ENCODE assay signal across 27 cellular contexts in the genomic region with DNA sequence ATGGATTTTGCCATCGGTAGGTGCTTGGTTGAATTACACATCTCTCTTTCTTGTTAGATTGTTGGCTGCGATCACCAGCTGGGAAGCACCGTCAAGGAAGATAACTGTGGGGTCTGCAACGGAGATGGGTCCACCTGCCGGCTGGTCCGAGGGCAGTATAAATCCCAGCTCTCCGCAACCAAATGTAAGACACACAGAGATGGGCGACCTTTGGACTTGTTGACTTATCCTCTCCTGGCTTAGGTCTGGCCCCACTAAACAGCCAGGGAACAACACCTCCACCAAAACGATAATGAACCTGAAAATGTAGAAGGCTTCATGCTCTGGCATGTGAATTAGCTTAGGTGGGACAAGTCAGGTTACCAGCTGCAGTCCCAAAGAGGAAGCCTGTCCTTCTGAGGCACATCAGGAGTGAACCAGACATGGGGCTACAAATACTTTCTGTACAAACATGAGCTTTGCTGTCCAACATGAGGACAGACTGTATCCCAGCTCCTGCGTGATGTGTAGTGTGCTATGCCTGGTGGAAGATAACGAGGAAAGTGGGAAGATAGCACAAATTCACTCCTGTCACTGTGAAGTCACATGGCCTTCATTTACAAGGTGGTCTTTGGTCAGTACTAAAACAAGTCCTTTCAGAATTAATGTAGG.
"Had no signal": no experiment of that assay in that cellular context is flagged by ENCODE, and none has a peak within 500 bp of the region (broad histone marks: within the 10 kb centered on the region; RNA-seq: fewer than 3 reads in every experiment).

No MANE protein-coding gene starts in this region.

- H3K36me3 Mint-ChIP-seq: naive thymus-derived CD8-positive, alpha-beta T cell had no signal

- H3K4me3 ChIP-seq: colonic mucosa, esophagus squamous epithelium, left ventricle myocardium inferior, lower lobe of right lung, smooth muscle cell, suprapubic skin, transverse colon, upper lobe of right lung, uterus had no signal

- H3K36me3 ChIP-seq: colonic mucosa, esophagus squamous epithelium, left ventricle myocardium inferior, lower lobe of right lung, suprapubic skin, transverse colon, upper lobe of right lung, uterus had no signal

- DNase-seq: colonic mucosa; dermis blood vessel endothelial cell; effector memory CD4-positive, alpha-beta T cell; erythroblast; esophagus squamous epithelium; left ventricle myocardium inferior; lower lobe of right lung; naive thymus-derived CD8-positive, alpha-beta T cell; nephron progenitor cell; occipital lobe; stimulated activated CD4-positive, alpha-beta T cell treated with anti-CD3 and anti-CD28 coated beads, Interleukin-12 subunit alpha, Interleukin-12 subunit beta, amount 100 ng/mL, for 4 hours; stimulated activated CD4-positive, alpha-beta T cell treated with anti-CD3 and anti-CD28 coated beads, Interleukin-1b, Interleukin-23, amount 100 ng/mL, for 48 hours; stimulated activated CD4-positive, alpha-beta T cell treated with anti-CD3 and anti-CD28 coated beads, Interleukin-4, amount 100 ng/mL, for 1 hour; stimulated activated CD8-positive, alpha-beta memory T cell treated with anti-CD3 and anti-CD28 coated beads, Interleukin-4, amount 100 ng/mL, for 48 hours; stimulated activated naive CD4-positive, alpha-beta T cell; stimulated activated naive CD8-positive, alpha-beta T cell treated with anti-CD3 and anti-CD28 coated beads, Interleukin-15, amount 100 ng/mL, for 72 hours; transverse colon; upper lobe of right lung; uterus had no signal

- H3K4me1 ChIP-seq: colonic mucosa, left ventricle myocardium inferior, lower lobe of right lung, parathyroid adenoma, suprapubic skin, transverse colon, upper lobe of right lung, uterus had no signal

- H3K4me2 ChIP-seq: smooth muscle cell had no signal

- H3K79me2 ChIP-seq: parathyroid adenoma had no signal

- H3K4me1 Mint-ChIP-seq: naive thymus-derived CD8-positive, alpha-beta T cell; nephron progenitor cell; stimulated activated naive CD8-positive, alpha-beta T cell treated with anti-CD3 and anti-CD28 coated beads, Interleukin-15, amount 100 ng/mL, for 72 hours had no signal

- H3K9me3 ChIP-seq: colonic mucosa, esophagus squamous epithelium, lower lobe of right lung, suprapubic skin, transverse colon, upper lobe of right lung, uterus had no signal

- FAIRE-seq: endothelial cell of umbilical vein, frontal cortex, keratinocyte had no signal

- H3K27me3 ChIP-seq: colonic mucosa, esophagus squamous epithelium, suprapubic skin, transverse colon, upper lobe of right lung, uterus had no signal

- H3K9ac ChIP-seq: parathyroid adenoma had no signal

- ATAC-seq: lower lobe of right lung; naive thymus-derived CD8-positive, alpha-beta T cell; sciatic nerve; stimulated activated naive CD8-positive, alpha-beta T cell treated with anti-CD3 and anti-CD28 coated beads, Interleukin-15, amount 100 ng/mL, for 72 hours; upper lobe of right lung had no signal

- H3K27ac ChIP-seq: colonic mucosa, esophagus squamous epithelium, left ventricle myocardium inferior, lower lobe of right lung, parathyroid adenoma, suprapubic skin, transverse colon, upper lobe of right lung, uterus had no signal

- H3K9me3 Mint-ChIP-seq: naive thymus-derived CD8-positive, alpha-beta T cell; nephron progenitor cell; stimulated activated naive CD8-positive, alpha-beta T cell treated with anti-CD3 and anti-CD28 coated beads, Interleukin-15, amount 100 ng/mL, for 72 hours had no signal

- H3K4me3 Mint-ChIP-seq: naive thymus-derived CD8-positive, alpha-beta T cell; nephron progenitor cell; stimulated activated naive CD8-positive, alpha-beta T cell treated with anti-CD3 and anti-CD28 coated beads, Interleukin-15, amount 100 ng/mL, for 72 hours had no signal

- H3K27ac Mint-ChIP-seq: nephron progenitor cell, progenitor cell of endocrine pancreas had no signal

- H3K27me3 Mint-ChIP-seq: progenitor cell of endocrine pancreas; stimulated activated naive CD8-positive, alpha-beta T cell treated with anti-CD3 and anti-CD28 coated beads, Interleukin-15, amount 100 ng/mL, for 72 hours had no signal

- H2AFZ ChIP-seq: parathyroid adenoma had no signal
